ENCODE assay signal across 11 cellular contexts in the genomic region with DNA sequence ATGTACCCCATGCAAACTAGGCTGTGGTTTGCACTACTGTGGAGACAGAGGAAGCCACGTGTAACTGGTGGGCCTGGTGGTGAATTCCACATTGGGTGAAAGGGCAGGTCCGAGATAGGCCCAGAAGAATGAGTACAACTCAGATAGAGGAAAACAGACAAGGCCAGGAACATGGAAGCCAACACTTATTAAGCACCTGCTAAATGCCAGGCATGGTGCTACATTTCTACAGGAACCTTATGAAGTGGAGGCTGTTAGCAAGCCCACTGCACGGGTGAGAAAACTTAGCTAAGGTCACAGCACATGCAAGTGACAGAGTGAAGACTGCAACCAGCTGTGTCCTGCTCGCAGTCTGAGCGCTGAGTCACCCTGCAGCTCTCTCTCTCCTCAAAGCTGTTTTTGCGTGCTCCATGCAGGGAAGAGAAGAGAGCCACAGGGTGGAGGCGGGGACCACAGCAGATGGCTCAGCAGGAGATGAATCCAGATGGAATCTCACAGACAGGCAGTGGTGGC.
A peak's percentile ranks its signal among the peaks of the same experiment; 100 is the strongest.
DNase-seq lines count a peak whose midpoint lies in the region; ATAC-seq and TF ChIP-seq lines count a peak whose summit lies in the region.
"Had no signal": no experiment of that assay in that cellular context is flagged by ENCODE, and none has a peak within 500 bp of the region (broad histone marks: within the 10 kb centered on the region; RNA-seq: fewer than 3 reads in every experiment).

No MANE protein-coding gene starts in this region.

- no peak overlapping the region for H4K8ac ChIP-seq in mesendoderm (ENCODE audit: low read depth, low read length)

- no peaks in the 10 kb centered on the region for H3K79me1 ChIP-seq in mesendoderm (ENCODE audit: low read length)

- H3K9me3 ChIP-seq in mammary epithelial cell (replicated peaks; ENCODE audit: insufficient read depth, low read length) = no peaks in the 10 kb centered on the region
- H3K9me3 ChIP-seq in CD4-positive, alpha-beta T cell (ENCODE audit: control insufficient read depth, low read length) = no peaks in the 10 kb centered on the region

- no peak overlapping the region for H2AFZ ChIP-seq in mammary epithelial cell (ENCODE audit: low read depth, low read length)

- no peak overlapping the region for H3K4me3 ChIP-seq in mammary epithelial cell (replicated peaks in 1 of 3; ENCODE audit: insufficient read depth in 1 of 3, low read depth in 2 of 3, low read length in 3 of 3)
- H3K4me3 ChIP-seq in mesendoderm (ENCODE audit: low read length) = no peak overlapping the region

- H2BK15ac ChIP-seq in mesendoderm (replicated peaks; ENCODE audit: low read depth) = no peak overlapping the region

- H3K27me3 ChIP-seq in mammary epithelial cell (ENCODE audit: insufficient read depth, low read length) = no peaks in the 10 kb centered on the region
- no peaks in the 10 kb centered on the region for H3K27me3 ChIP-seq in mesendoderm (ENCODE audit: insufficient read depth, low read length, poor library complexity)
- no peaks in the 10 kb centered on the region for H3K27me3 ChIP-seq in CD4-positive, alpha-beta T cell (ENCODE audit: control insufficient read depth, insufficient read depth, low read length)

- no peak overlapping the region for H3K56ac ChIP-seq in mesendoderm (ENCODE audit: low read length)

- no peak overlapping the region for H3K4ac ChIP-seq in mesendoderm (ENCODE audit: low read depth, low read length)

- H3K9me3 Mint-ChIP-seq in CD4-positive, alpha-beta T cell = no peaks in the 10 kb centered on the region

- H3K4me1 ChIP-seq in mammary epithelial cell (ENCODE audit: insufficient read depth, low read length) = no peaks in the 10 kb centered on the region
- H3K4me1 ChIP-seq in mesendoderm (ENCODE audit: control insufficient read depth, low read depth, low read length) = peaks cover 7% of the 10 kb centered on the region

- H3K9ac ChIP-seq in mammary epithelial cell (ENCODE audit: insufficient read depth, low read length) (no peak overlapping the region), mesendoderm (ENCODE audit: low read length) (no peak overlapping the region)

- TF ChIP-seq CTCF in mammary epithelial cell (conservative IDR thresholded peaks at IDR 0.05 in 1 of 2, IDR thresholded peaks at IDR 0.05 in 1 of 2; ENCODE audit: extremely low read depth in 1 of 2, insufficient read depth in 1 of 2, low read depth in 1 of 2, low read length in 2 of 2) = no peak
- TF ChIP-seq CTCF in CD4-positive, alpha-beta T cell (IDR thresholded peaks at IDR 0.05) = no peak

- no peaks in the 10 kb centered on the region for H3K79me2 ChIP-seq in mammary epithelial cell (ENCODE audit: insufficient read depth, low read length)
- H3K79me2 ChIP-seq in mesendoderm (ENCODE audit: control insufficient read depth, insufficient read depth, low read length) = no peaks in the 10 kb centered on the region

- no peaks in the 10 kb centered on the region for H3K27me3 Mint-ChIP-seq in CD4-positive, alpha-beta T cell

- H3K27ac ChIP-seq in mammary epithelial cell (ENCODE audit: insufficient read depth, low read depth, low read length) = no peak overlapping the region
- H3K27ac ChIP-seq in mesendoderm (ENCODE audit: low read depth, low read length) = peak overlapping the region; percentile 1
- no peak overlapping the region for H3K27ac ChIP-seq in CD4-positive, alpha-beta T cell (ENCODE audit: low read depth, low read length)

- dilution Hi-C loops in mammary epithelial cell (cut with HindIII; ENCODE audit: low sequenced_read_pairs) = loop anchor here (5.0 kb wide), 2 partner anchors 33 to 72 kb away; no protein-coding TSS in a partner anchor

- no TSS peak for BruUV-seq in mammary epithelial cell (replicated peaks; lab: Mats Ljungman, UMichigan)

- no peak overlapping the region for H3K4me2 ChIP-seq in mammary epithelial cell (ENCODE audit: insufficient read depth, low read depth, low read length)
- no peak overlapping the region for H3K4me2 ChIP-seq in mesendoderm (ENCODE audit: low read length)

- H4K20me1 ChIP-seq in mammary epithelial cell (ENCODE audit: insufficient read depth, low read length) = no peaks in the 10 kb centered on the region

- no peak overlapping the region for H2BK5ac ChIP-seq in mesendoderm (ENCODE audit: low read length)

- H2BK120ac ChIP-seq in mesendoderm (ENCODE audit: low read depth, low read length) = no peak overlapping the region

- no peak overlapping the region for H3K23ac ChIP-seq in mesendoderm (ENCODE audit: low read length)

- H3K18ac ChIP-seq in mesendoderm (ENCODE audit: low read length) = no peak overlapping the region

- H3K4me3 Mint-ChIP-seq in CD4-positive, alpha-beta T cell = no peak overlapping the region

- no peak for ATAC-seq in CD4-positive, alpha-beta T cell (ENCODE audit: poor library complexity)
- no peak for ATAC-seq in GM21526 (IDR thresholded peaks at IDR 0.05; ENCODE audit: low FRiP score, unreplicated experiment)
- no peak for ATAC-seq in GM18511 (IDR thresholded peaks at IDR 0.05; ENCODE audit: unreplicated experiment)

- no peak overlapping the region for H2AK5ac ChIP-seq in mesendoderm (ENCODE audit: low read length)

- H3K27ac Mint-ChIP-seq in CD4-positive, alpha-beta T cell = no peak overlapping the region

- H4K5ac ChIP-seq in mesendoderm (ENCODE audit: low read length) = no peak overlapping the region

- DNase-seq in DMS53 (lab: John Stamatoyannopoulos, UW) (peak; percentile 86), LHCN-M2 (ENCODE audit: low read depth) (peak; percentile 97), mammary epithelial cell (peak; percentile 18), mesendoderm (peak; percentile 82), NCI-H2196 (lab: John Stamatoyannopoulos, UW; ENCODE audit: unreplicated experiment) (no peak)
- DNase-seq in CD4-positive, alpha-beta T cell = no peak
- DNase-seq: cortex of kidney, midbrain, NCI-H2227 treated with DMSO at 0.1 percent for 48 hours had no signal

- no peaks in the 10 kb centered on the region for H3K36me3 ChIP-seq in mammary epithelial cell (ENCODE audit: insufficient read depth, low read length)
- H3K36me3 ChIP-seq in mesendoderm (ENCODE audit: control insufficient read depth, insufficient read depth, low read length) = no peaks in the 10 kb centered on the region

- 70% methylated on average over 7 of the region's 7 CpGs for WGBS in mammary epithelial cell (ENCODE audit: low coverage, missing lambda C conversion rate)
- no CpG with 5 or more reads among the region's 7 CpGs for WGBS in mesendoderm (ENCODE audit: extremely low coverage, insufficient coverage, low lambda C conversion rate)

- no peaks in the 10 kb centered on the region for H3K36me3 Mint-ChIP-seq in CD4-positive, alpha-beta T cell (ENCODE audit: low read depth)

- CTCF ChIA-PET in mammary epithelial cell (lab: Charles Lee; ENCODE audit: low non-redundant PET) = no interaction called here
- CTCF ChIA-PET in CD4-positive, alpha-beta T cell (lab: Charles Lee) = no interaction called here

- in situ Hi-C loops in mammary epithelial cell (cut with MboI; ENCODE audit: low sequenced_read_pairs in 2 of 2) = no loop called here

- POLR2A ChIA-PET in CD4-positive, alpha-beta T cell (lab: Charles Lee) = no interaction called here

- intact Hi-C loops in mammary epithelial cell (cut with micrococcal nuclease) = no loop called here
- intact Hi-C loops in CD4-positive, alpha-beta T cell (cut with DNase I, micrococcal nuclease) = no loop called here

- H3K4me1 Mint-ChIP-seq in CD4-positive, alpha-beta T cell (ENCODE audit: low read depth) = no peaks in the 10 kb centered on the region

Comparison
In these comparisons a context has a peak if more than half of its experiments do, and no peak if none do; other contexts are left out.
1. DNase-seq: peak in DMS53 (single experiment), LHCN-M2 (single experiment), mammary epithelial cell (single experiment) and mesendoderm (single experiment); none in CD4-positive, alpha-beta T cell (0 of 10) and NCI-H2196 (single experiment).